In genomic region chr3:53255775-53256703, GRCh38 we compare ENCODE assay signal across 8 cellular contexts. TPM values are rescaled to one million over a fixed set of nuclear protein-coding genes. Genes with fewer than 3 reads are reported as not detected.
DNase-seq lines count a peak whose midpoint lies in the region; ATAC-seq, FAIRE-seq and TF ChIP-seq lines count a peak whose summit lies in the region.

TSS of gene TKT (minus strand) at chr3:53256022. CDS start at chr3:53255942, 80 bp downstream.

- peak within 1 kb of the TSS; percentile 100 for H3K4me3 ChIP-seq in A549
- H3K4me3 ChIP-seq in choroid plexus epithelial cell (ENCODE audit: low read depth, low read length) = peak within 1 kb of the TSS; percentile 83

- H3K27ac ChIP-seq in A549 (peak within 1 kb of the TSS; percentile 99 to 100), layer of hippocampus (ENCODE audit: low read depth, low read length) (peak within 1 kb of the TSS; percentile 85)

- no peaks in the 10 kb centered on the region for H3K9me3 ChIP-seq in A549

- DNase-seq in A549 (ENCODE audit: low read depth in 1 of 2, low spot score in 1 of 2) (peak; percentile 67 to 82), NCI-H226 (peak; percentile 40), choroid plexus epithelial cell (ENCODE audit: low read depth) (peak; percentile 92)
- DNase-seq in activated CD4-positive, alpha-beta T cell treated with anti-CD3 and anti-CD28 coated beads for 36 hours = peak; percentile 92
- DNase-seq in stimulated activated CD4-positive, alpha-beta T cell treated with anti-CD3 and anti-CD28 coated beads, Interleukin-1b, Interleukin-23, amount 100 ng/mL, for 24 hours (ENCODE audit: low read depth in 4 of 4, low spot score in 1 of 4) = peak; percentile 59 to 77 (median 66)

- intact Hi-C loops in activated CD4-positive, alpha-beta T cell treated with anti-CD3 and anti-CD28 coated beads for 36 hours (cut with DNase I, micrococcal nuclease) = loop anchor here (1.0 to 5.0 kb wide), 8 partner anchors 31 to 636 kb away; partner anchors contain the start of genes SELENOK (in 2 of the 2), DCP1A (in 1 of the 2), PRKCD (in 1 of the 2) and RFT1 (in 1 of the 2)

- FAIRE-seq in A549 (lab: Jason Lieb, UNC) = no peak

- CTCF ChIA-PET in A549 (lab: Yijun Ruan, JAX) = interaction anchor here (0.6 to 2.0 kb wide), 5 partner anchors 9 to 29 kb away, joined by 3 to 8 read pairs (median 3); no protein-coding TSS in a partner anchor
- CTCF ChIA-PET in activated CD4-positive, alpha-beta T cell treated with anti-CD3 and anti-CD28 coated beads for 36 hours (lab: Charles Lee) = interaction anchor here (2.0 kb wide), 1 partner anchor 60 kb away, joined by 6 read pairs; no protein-coding TSS in a partner anchor

- H3K4me2 ChIP-seq in A549 = peak within 1 kb of the TSS; percentile 74

- WGBS in A549 (ENCODE audit: missing lambda C conversion rate) = 51% methylated on average over 13 of the region's 66 CpGs

- TF ChIP-seq CTCF in A549 (IDR thresholded peaks at IDR 0.05) = no peak
- no peak for TF ChIP-seq CTCF in choroid plexus epithelial cell (conservative IDR thresholded peaks at IDR 0.05; ENCODE audit: low read depth, low read length)

- H3K4me3 Mint-ChIP-seq in activated CD4-positive, alpha-beta T cell treated with anti-CD3 and anti-CD28 coated beads for 36 hours = peak within 1 kb of the TSS; percentile 87

- no peaks in the 10 kb centered on the region for H3K27me3 Mint-ChIP-seq in activated CD4-positive, alpha-beta T cell treated with anti-CD3 and anti-CD28 coated beads for 36 hours

- POLR2A ChIA-PET in A549 (lab: Yijun Ruan, JAX) = interaction anchor here (0.6 to 2.9 kb wide), 7 partner anchors 8 to 32 kb away, joined by 3 to 22 read pairs (median 4); no protein-coding TSS in a partner anchor
- POLR2A ChIA-PET in activated CD4-positive, alpha-beta T cell treated with anti-CD3 and anti-CD28 coated beads for 36 hours (lab: Charles Lee) = no interaction called here

- H3K4me1 Mint-ChIP-seq in activated CD4-positive, alpha-beta T cell treated with anti-CD3 and anti-CD28 coated beads for 36 hours = peaks cover 32% of the 10 kb centered on the region

- H3K27ac Mint-ChIP-seq in activated CD4-positive, alpha-beta T cell treated with anti-CD3 and anti-CD28 coated beads for 36 hours = peak within 1 kb of the TSS; percentile 53

- peaks cover 29% of the 10 kb centered on the region for H3K4me1 ChIP-seq in A549

- TF ChIP-seq POLR2A in A549 (IDR thresholded peaks at IDR 0.05; ENCODE audit: low read length) = peak; percentile 99

- H3K27me3 ChIP-seq in layer of hippocampus (ENCODE audit: control insufficient read depth, insufficient read depth, low read length) = no peaks in the 10 kb centered on the region

- no peak for TF ChIP-seq RAD21 in A549 (conservative IDR thresholded peaks at IDR 0.05 in 1 of 2, IDR thresholded peaks at IDR 0.05 in 1 of 2)

- TF ChIP-seq EP300 in A549 (IDR thresholded peaks at IDR 0.05) = no peak

- peak; percentile 65 to 67 for ATAC-seq in A549
- ATAC-seq in GM18519 (IDR thresholded peaks at IDR 0.05; ENCODE audit: low FRiP score, unreplicated experiment) = peak; percentile 46
- ATAC-seq in HG03060 (IDR thresholded peaks at IDR 0.05; ENCODE audit: low read depth, unreplicated experiment) = peak; percentile 33
- ATAC-seq in activated CD4-positive, alpha-beta T cell treated with anti-CD3 and anti-CD28 coated beads for 36 hours = peak; percentile 85

- H3K9me3 Mint-ChIP-seq in activated CD4-positive, alpha-beta T cell treated with anti-CD3 and anti-CD28 coated beads for 36 hours (ENCODE audit: low read depth) = no peaks in the 10 kb centered on the region

- peaks cover 21% of the 10 kb centered on the region for H3K36me3 Mint-ChIP-seq in activated CD4-positive, alpha-beta T cell treated with anti-CD3 and anti-CD28 coated beads for 36 hours (ENCODE audit: low read depth)

TF ChIP-seq in A549, 52 proteins besides CTCF, POLR2A, EP300 and RAD21:
- TF ChIP-seq EHF (CRISPR knock-in tag; IDR thresholded peaks at IDR 0.05) = no peak
- peak; percentile 98 for TF ChIP-seq CHD4 (IDR thresholded peaks at IDR 0.05; ENCODE audit: borderline replicate concordance)
- peak; percentile 81 to 90 for TF ChIP-seq JUN (IDR thresholded peaks at IDR 0.05)
- peak; percentile 45; the same call in 1 of the 2 replicates for TF ChIP-seq PHF8 (IDR thresholded peaks at IDR 0.05; ENCODE audit: borderline replicate concordance, low read depth)
- TF ChIP-seq NFE2L2 (conservative IDR thresholded peaks at IDR 0.05; ENCODE audit: low read length) = no peak
- no peak for TF ChIP-seq ZNF302 (CRISPR knock-in tag; IDR thresholded peaks at IDR 0.05)
- peak; percentile 80; the same call in 1 of the 2 replicates for TF ChIP-seq RCOR1 (IDR thresholded peaks at IDR 0.05; ENCODE audit: low read depth, low read length)
- TF ChIP-seq HDAC2 (IDR thresholded peaks at IDR 0.05) = peak; percentile 97
- TF ChIP-seq ESRRA (IDR thresholded peaks at IDR 0.05; ENCODE audit: borderline replicate concordance, low read length) = peak; percentile 100
- TF ChIP-seq PBX3 (IDR thresholded peaks at IDR 0.05) = 0 out of 2 replicates have a peak, but pooled peaks have one; percentile 35
- no peak for TF ChIP-seq CEBPB (IDR thresholded peaks at IDR 0.05)
- peak; percentile 59 for TF ChIP-seq REST (IDR thresholded peaks at IDR 0.05)
- TF ChIP-seq KDM1A (IDR thresholded peaks at IDR 0.05; ENCODE audit: low read depth) = peak; percentile 99
- peak; percentile 36; the same call in 1 of the 2 replicates for TF ChIP-seq MAX (IDR thresholded peaks at IDR 0.05)
- peak; percentile 87; the same call in 1 of the 3 replicates for TF ChIP-seq BCL3 (IDR thresholded peaks at IDR 0.05)

RNA-seq across cellular contexts. Expression of gene TKT, which starts in this region (rescaled TPM):
- polyA plus RNA-seq in A549 (2011; rRNA removed) (628 and 740 TPM in 2 replicates), A549 (2017; fragmentation: RNase III; extraction: RNeasy Plus Mini Kit Qiagen cat#74134 plus additional on column Dnase treatment) (1,284 to 1,468 TPM (median 1,457 TPM) in 3 replicates)
- polyA plus RNA-seq in A549 (2012; cell fraction: cytosol; rRNA removed) = 788 and 1,278 TPM in 2 replicates
- 1,392 and 1,832 TPM in 2 replicates for polyA plus RNA-seq in A549 (2012; cell fraction: nucleus; rRNA removed)
- polyA minus RNA-seq in A549 (2011; rRNA and poly(A)+ RNA removed) = 615 and 777 TPM in 2 replicates
- 100 to 1,000 TPM; 320 to 418 TPM for total RNA-seq in activated CD4-positive, alpha-beta T cell treated with anti-CD3 and anti-CD28 coated beads for 36 hours

Comparison
In these comparisons a context has a peak if more than half of its experiments do, and no peak if none do; other contexts are left out.
1. Peak in every context shown above with its lines: DNase-seq, ATAC-seq, H3K4me3 ChIP-seq and H3K27ac ChIP-seq.
2. ATAC-seq: peak in every context shown above with its lines; median percentile 85 in activated CD4-positive, alpha-beta T cell treated with anti-CD3 and anti-CD28 coated beads for 36 hours; 66 in A549; 46 in GM18519; 33 in HG03060.
3. DNase-seq: peak in every context shown above with its lines; median percentile 92 in activated CD4-positive, alpha-beta T cell treated with anti-CD3 and anti-CD28 coated beads for 36 hours; 92 in choroid plexus epithelial cell; 74 in A549; 66 in stimulated activated CD4-positive, alpha-beta T cell treated with anti-CD3 and anti-CD28 coated beads, Interleukin-1b, Interleukin-23, amount 100 ng/mL, for 24 hours; 40 in NCI-H226.